1 cellular context compared by ENCODE assay signal in genomic region chr2:116499389-116499788, GRCh38.
A peak's percentile ranks its signal among the peaks of the same experiment; 100 is the strongest.
TF ChIP-seq lines count a peak whose summit lies in the region.

No MANE protein-coding gene starts in this region.

TF ChIP-seq in GM23338, 12 proteins besides CTCF, POLR2A, EP300 and RAD21 (continued from another document):
- TF ChIP-seq ZNF462 (CRISPR knock-in tag; IDR thresholded peaks at IDR 0.05) = peak; percentile 64; the same call in 1 of the 2 replicates
